In the genomic region with DNA sequence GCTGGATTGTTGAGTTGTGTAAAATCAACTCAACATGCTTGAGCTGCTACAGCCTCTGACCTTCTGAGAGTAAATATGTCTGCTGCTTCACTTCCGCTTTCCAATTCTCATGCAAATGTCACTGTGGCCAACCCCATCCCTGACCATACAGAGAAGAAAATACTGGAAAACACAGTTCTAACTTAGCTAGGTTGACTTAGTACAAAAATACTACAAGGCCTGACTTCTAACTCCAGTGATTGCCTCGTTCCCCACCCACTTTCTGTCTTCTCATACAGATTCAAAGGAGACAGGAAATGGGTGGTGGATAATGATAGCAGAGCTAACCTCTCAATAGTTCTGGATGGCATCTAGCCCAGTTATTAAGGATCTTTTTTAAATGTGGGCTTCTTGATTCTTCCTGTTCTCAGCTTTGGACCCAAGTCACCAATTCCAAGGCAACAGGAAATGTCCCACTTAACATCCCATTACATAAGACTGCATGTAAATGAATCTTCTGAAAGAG, we compare ENCODE assay signal across 13 cellular contexts.
DNase-seq lines count a peak whose midpoint lies in the region; ATAC-seq and TF ChIP-seq lines count a peak whose summit lies in the region.
"Had no signal": no experiment of that assay in that cellular context is flagged by ENCODE, and none has a peak within 500 bp of the region (broad histone marks: within the 10 kb centered on the region; RNA-seq: fewer than 3 reads in every experiment).

No MANE protein-coding gene starts in this region.

- no peak overlapping the region for H3K4me3 Mint-ChIP-seq in T-helper 1 cell treated with Interleukin-12 subunit alpha and Interleukin-12 subunit beta and Interleukin-4 antibody, amounts not matched to agents 30 μg/mL and 1 μg/mL, for 36 hours
- no peak overlapping the region for H3K4me3 Mint-ChIP-seq in chondrocyte (ENCODE audit: unreplicated experiment)

- no TSS peak for BruUV-seq in A673 (replicated peaks; lab: Mats Ljungman, UMichigan)

- H3K9me3 Mint-ChIP-seq in T-helper 1 cell treated with Interleukin-12 subunit alpha and Interleukin-12 subunit beta and Interleukin-4 antibody, amounts not matched to agents 30 μg/mL and 1 μg/mL, for 36 hours, result peaks cover 39% of the 10 kb centered on the region
- peaks cover 15% of the 10 kb centered on the region for H3K9me3 Mint-ChIP-seq in chondrocyte (ENCODE audit: low read depth)

- ATAC-seq in GM18517 (IDR thresholded peaks at IDR 0.05; ENCODE audit: unreplicated experiment) (peak; percentile 79), HG02973 (IDR thresholded peaks at IDR 0.05; ENCODE audit: unreplicated experiment) (peak; percentile 70), SK-N-SH treated with all-trans-retinoic acid at 6 μM for 48 hours (no peak), HG02970 (IDR thresholded peaks at IDR 0.05; ENCODE audit: low FRiP score, unreplicated experiment) (no peak)
- ATAC-seq: esophagus mucosa, psoas muscle had no signal

- no peaks in the 10 kb centered on the region for H3K36me3 ChIP-seq in A673 (ENCODE audit: insufficient read depth, low read length, poor library complexity, severe bottlenecking)
- H3K36me3 ChIP-seq: transverse colon, WERI-Rb-1 had no signal

- TF ChIP-seq CTCF in A673 (conservative IDR thresholded peaks at IDR 0.05; ENCODE audit: low read depth, low read length), result no peak
- TF ChIP-seq CTCF in chondrocyte (IDR thresholded peaks at IDR 0.05), result no peak

- POLR2A ChIA-PET in A673 (lab: Charles Lee; ENCODE audit: low non-redundant PET), result interaction anchor here (0.8 kb wide), 1 partner anchor 17 kb away, joined by 3 read pairs; no protein-coding TSS in a partner anchor

- no peaks in the 10 kb centered on the region for H3K27me3 ChIP-seq in A673 (replicated peaks; ENCODE audit: insufficient read depth, low read depth, low read length, poor library complexity)
- H3K27me3 ChIP-seq: transverse colon had no signal

- H3K36me3 Mint-ChIP-seq in T-helper 1 cell treated with Interleukin-12 subunit alpha and Interleukin-12 subunit beta and Interleukin-4 antibody, amounts not matched to agents 30 μg/mL and 1 μg/mL, for 36 hours (ENCODE audit: low read depth), result peaks cover 18% of the 10 kb centered on the region
- peaks cover 4% of the 10 kb centered on the region for H3K36me3 Mint-ChIP-seq in chondrocyte (ENCODE audit: low read depth)

- peaks cover 14% of the 10 kb centered on the region for H3K4me1 ChIP-seq in A673 (ENCODE audit: insufficient read depth, low read length, poor library complexity, severe bottlenecking)
- H3K4me1 ChIP-seq: psoas muscle, transverse colon had no signal

- DNase-seq in A673 (ENCODE audit: low spot score) (peak; percentile 93), chondrocyte (ENCODE audit: low spot score) (no peak), HuH-7.5 (ENCODE audit: low spot score) (no peak)
- DNase-seq: C1 segment of cervical spinal cord, psoas muscle, transverse colon, WERI-Rb-1 had no signal

- CTCF ChIA-PET in A673 (lab: Charles Lee), result no interaction called here

- peaks cover 26% of the 10 kb centered on the region for H3K4me1 Mint-ChIP-seq in T-helper 1 cell treated with Interleukin-12 subunit alpha and Interleukin-12 subunit beta and Interleukin-4 antibody, amounts not matched to agents 30 μg/mL and 1 μg/mL, for 36 hours (ENCODE audit: low read depth)
- H3K4me1 Mint-ChIP-seq in chondrocyte (ENCODE audit: low read depth), result no peaks in the 10 kb centered on the region

- H3K27ac ChIP-seq in A673 (ENCODE audit: low read depth, low read length, poor library complexity, severe bottlenecking), result peak overlapping the region; percentile 78
- H3K27ac ChIP-seq: psoas muscle, transverse colon, WERI-Rb-1 had no signal

- peak overlapping the region; percentile 85 for H3K27ac Mint-ChIP-seq in T-helper 1 cell treated with Interleukin-12 subunit alpha and Interleukin-12 subunit beta and Interleukin-4 antibody, amounts not matched to agents 30 μg/mL and 1 μg/mL, for 36 hours
- H3K27ac Mint-ChIP-seq in chondrocyte (ENCODE audit: unreplicated experiment), result no peak overlapping the region

- H3K4me3 ChIP-seq in A673 (ENCODE audit: low read depth, low read length, poor library complexity, severe bottlenecking), result no peak overlapping the region
- H3K4me3 ChIP-seq: psoas muscle, transverse colon had no signal

- H3K9me3 ChIP-seq in A673 (ENCODE audit: low read depth, low read length, poor library complexity, severe bottlenecking), result peaks cover 5% of the 10 kb centered on the region
- H3K9me3 ChIP-seq: psoas muscle, transverse colon had no signal

- intact Hi-C loops in A673 (cut with micrococcal nuclease; ENCODE audit: unreplicated experiment), result no loop called here

- no peaks in the 10 kb centered on the region for H3K27me3 Mint-ChIP-seq in T-helper 1 cell treated with Interleukin-12 subunit alpha and Interleukin-12 subunit beta and Interleukin-4 antibody, amounts not matched to agents 30 μg/mL and 1 μg/mL, for 36 hours (ENCODE audit: low read depth)
- no peaks in the 10 kb centered on the region for H3K27me3 Mint-ChIP-seq in chondrocyte (ENCODE audit: low read depth)

TF ChIP-seq in SK-N-SH treated with all-trans-retinoic acid at 6 μM for 48 hours, 23 proteins besides CTCF, POLR2A, EP300 and RAD21 (continues in another document):
- no peak for TF ChIP-seq CSDC2 (CRISPR knock-in tag; IDR thresholded peaks at IDR 0.05)
- TF ChIP-seq, protein P1, sequence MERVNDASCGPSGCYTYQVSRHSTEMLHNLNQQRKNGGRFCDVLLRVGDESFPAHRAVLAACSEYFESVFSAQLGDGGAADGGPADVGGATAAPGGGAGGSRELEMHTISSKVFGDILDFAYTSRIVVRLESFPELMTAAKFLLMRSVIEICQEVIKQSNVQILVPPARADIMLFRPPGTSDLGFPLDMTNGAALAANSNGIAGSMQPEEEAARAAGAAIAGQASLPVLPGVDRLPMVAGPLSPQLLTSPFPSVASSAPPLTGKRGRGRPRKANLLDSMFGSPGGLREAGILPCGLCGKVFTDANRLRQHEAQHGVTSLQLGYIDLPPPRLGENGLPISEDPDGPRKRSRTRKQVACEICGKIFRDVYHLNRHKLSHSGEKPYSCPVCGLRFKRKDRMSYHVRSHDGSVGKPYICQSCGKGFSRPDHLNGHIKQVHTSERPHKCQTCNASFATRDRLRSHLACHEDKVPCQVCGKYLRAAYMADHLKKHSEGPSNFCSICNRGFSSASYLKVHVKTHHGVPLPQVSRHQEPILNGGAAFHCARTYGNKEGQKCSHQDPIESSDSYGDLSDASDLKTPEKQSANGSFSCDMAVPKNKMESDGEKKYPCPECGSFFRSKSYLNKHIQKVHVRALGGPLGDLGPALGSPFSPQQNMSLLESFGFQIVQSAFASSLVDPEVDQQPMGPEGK (CRISPR knock-in tag; IDR thresholded peaks at IDR 0.05; ENCODE audit: borderline replicate concordance), result no peak
- TF ChIP-seq, protein P2, sequence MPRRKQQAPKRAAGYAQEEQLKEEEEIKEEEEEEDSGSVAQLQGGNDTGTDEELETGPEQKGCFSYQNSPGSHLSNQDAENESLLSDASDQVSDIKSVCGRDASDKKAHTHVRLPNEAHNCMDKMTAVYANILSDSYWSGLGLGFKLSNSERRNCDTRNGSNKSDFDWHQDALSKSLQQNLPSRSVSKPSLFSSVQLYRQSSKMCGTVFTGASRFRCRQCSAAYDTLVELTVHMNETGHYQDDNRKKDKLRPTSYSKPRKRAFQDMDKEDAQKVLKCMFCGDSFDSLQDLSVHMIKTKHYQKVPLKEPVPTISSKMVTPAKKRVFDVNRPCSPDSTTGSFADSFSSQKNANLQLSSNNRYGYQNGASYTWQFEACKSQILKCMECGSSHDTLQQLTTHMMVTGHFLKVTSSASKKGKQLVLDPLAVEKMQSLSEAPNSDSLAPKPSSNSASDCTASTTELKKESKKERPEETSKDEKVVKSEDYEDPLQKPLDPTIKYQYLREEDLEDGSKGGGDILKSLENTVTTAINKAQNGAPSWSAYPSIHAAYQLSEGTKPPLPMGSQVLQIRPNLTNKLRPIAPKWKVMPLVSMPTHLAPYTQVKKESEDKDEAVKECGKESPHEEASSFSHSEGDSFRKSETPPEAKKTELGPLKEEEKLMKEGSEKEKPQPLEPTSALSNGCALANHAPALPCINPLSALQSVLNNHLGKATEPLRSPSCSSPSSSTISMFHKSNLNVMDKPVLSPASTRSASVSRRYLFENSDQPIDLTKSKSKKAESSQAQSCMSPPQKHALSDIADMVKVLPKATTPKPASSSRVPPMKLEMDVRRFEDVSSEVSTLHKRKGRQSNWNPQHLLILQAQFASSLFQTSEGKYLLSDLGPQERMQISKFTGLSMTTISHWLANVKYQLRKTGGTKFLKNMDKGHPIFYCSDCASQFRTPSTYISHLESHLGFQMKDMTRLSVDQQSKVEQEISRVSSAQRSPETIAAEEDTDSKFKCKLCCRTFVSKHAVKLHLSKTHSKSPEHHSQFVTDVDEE (CRISPR knock-in tag; IDR thresholded peaks at IDR 0.05), result no peak
- TF ChIP-seq ISL1 (CRISPR knock-in tag; IDR thresholded peaks at IDR 0.05), result no peak
- no peak for TF ChIP-seq ARNTL (CRISPR knock-in tag; IDR thresholded peaks at IDR 0.05; ENCODE audit: borderline replicate concordance, low read depth)
- TF ChIP-seq, protein P3, sequence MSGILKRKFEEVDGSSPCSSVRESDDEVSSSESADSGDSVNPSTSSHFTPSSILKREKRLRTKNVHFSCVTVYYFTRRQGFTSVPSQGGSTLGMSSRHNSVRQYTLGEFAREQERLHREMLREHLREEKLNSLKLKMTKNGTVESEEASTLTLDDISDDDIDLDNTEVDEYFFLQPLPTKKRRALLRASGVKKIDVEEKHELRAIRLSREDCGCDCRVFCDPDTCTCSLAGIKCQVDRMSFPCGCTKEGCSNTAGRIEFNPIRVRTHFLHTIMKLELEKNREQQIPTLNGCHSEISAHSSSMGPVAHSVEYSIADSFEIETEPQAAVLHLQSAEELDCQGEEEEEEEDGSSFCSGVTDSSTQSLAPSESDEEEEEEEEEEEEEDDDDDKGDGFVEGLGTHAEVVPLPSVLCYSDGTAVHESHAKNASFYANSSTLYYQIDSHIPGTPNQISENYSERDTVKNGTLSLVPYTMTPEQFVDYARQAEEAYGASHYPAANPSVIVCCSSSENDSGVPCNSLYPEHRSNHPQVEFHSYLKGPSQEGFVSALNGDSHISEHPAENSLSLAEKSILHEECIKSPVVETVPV (CRISPR knock-in tag; IDR thresholded peaks at IDR 0.05), result no peak
- TF ChIP-seq OSR1 (CRISPR knock-in tag; IDR thresholded peaks at IDR 0.05), result no peak
- TF ChIP-seq ZNF8 (CRISPR knock-in tag; IDR thresholded peaks at IDR 0.05), result no peak
- no peak for TF ChIP-seq TCF4 (CRISPR knock-in tag; IDR thresholded peaks at IDR 0.05; ENCODE audit: borderline replicate concordance)
- no peak for TF ChIP-seq ZNF565 (CRISPR knock-in tag; conservative IDR thresholded peaks at IDR 0.05; ENCODE audit: low read depth)
- TF ChIP-seq GLIS3 (CRISPR knock-in tag; IDR thresholded peaks at IDR 0.05), result no peak
- TF ChIP-seq SNAI2 (CRISPR knock-in tag; IDR thresholded peaks at IDR 0.05), result no peak
- no peak for TF ChIP-seq PPARA (CRISPR knock-in tag; IDR thresholded peaks at IDR 0.05; ENCODE audit: borderline replicate concordance)
- no peak for TF ChIP-seq TOX (CRISPR knock-in tag; IDR thresholded peaks at IDR 0.05; ENCODE audit: borderline replicate concordance)

Comparison
In these comparisons a context has a peak if more than half of its experiments do, and no peak if none do; other contexts are left out.
1. ATAC-seq: peak in GM18517 (single experiment) and HG02973 (single experiment); none in SK-N-SH treated with all-trans-retinoic acid at 6 μM for 48 hours (single experiment) and HG02970 (single experiment).